In the genomic region with DNA sequence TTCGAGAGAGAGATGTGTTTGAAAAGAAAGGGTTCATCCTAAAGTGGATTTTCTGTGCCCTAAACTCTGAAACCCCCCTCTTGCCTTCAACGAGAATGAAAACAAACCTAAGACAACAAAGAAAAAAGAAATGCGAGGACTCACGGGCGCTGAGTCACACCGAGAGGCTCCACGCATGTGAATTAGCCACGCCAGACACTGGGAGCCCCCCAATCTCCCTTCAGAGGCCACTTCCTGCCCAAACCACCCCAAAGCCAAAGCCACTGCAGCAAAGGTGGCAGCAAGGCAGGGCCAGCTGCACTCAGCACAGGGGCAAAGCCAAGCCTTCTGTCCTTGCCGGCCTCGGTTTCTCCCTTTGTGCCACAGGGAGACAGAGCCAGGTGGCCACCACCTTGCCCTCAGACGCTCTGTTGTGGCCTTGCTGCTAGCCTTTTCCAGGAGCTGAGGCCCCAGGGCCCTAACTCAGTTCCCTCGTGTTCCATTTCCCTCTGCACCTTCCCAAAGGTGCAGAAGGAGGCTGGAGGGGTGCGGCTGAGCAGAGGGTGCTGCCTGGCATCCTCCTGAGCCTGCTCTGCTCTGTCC, we compare ENCODE assay signal across 1 cellular context.
TF ChIP-seq lines count a peak whose summit lies in the region.

No MANE protein-coding gene starts in this region.

TF ChIP-seq in GM12878, 131 proteins besides CTCF, POLR2A, EP300 and RAD21 (continued from another document):
- TF ChIP-seq SP1 (IDR thresholded peaks at IDR 0.05; ENCODE audit: low read depth, low read length) (peak; percentile 45), SIN3A (IDR thresholded peaks at IDR 0.05; ENCODE audit: low read depth, low read length) (0 out of 2 replicates have a peak, but pooled peaks have one; percentile 18), RELA (IDR thresholded peaks at IDR 0.05; ENCODE audit: borderline replicate concordance, partially characterized antibody) (no peak), TARDBP (IDR thresholded peaks at IDR 0.05; ENCODE audit: borderline replicate concordance) (no peak), CREB1 (IDR thresholded peaks at IDR 0.05; ENCODE audit: low read depth) (no peak), ZNF217 (IDR thresholded peaks at IDR 0.05) (no peak), BCL11A (IDR thresholded peaks at IDR 0.05; ENCODE audit: low read depth, low read length) (peak; percentile 47; the same call in 1 of the 2 replicates), RBBP5 (conservative IDR thresholded peaks at IDR 0.05) (no peak), JUND (IDR thresholded peaks at IDR 0.05; ENCODE audit: low read depth, low read length) (peak; percentile 76), GATAD2B (conservative IDR thresholded peaks at IDR 0.05; ENCODE audit: low read depth) (no peak), ESRRA (IDR thresholded peaks at IDR 0.05; ENCODE audit: low read length) (no peak), ZSCAN29 (IDR thresholded peaks at IDR 0.05) (no peak), RUNX3 (IDR thresholded peaks at IDR 0.05; ENCODE audit: low read length) (peak; percentile 72), MEF2A (IDR thresholded peaks at IDR 0.05; ENCODE audit: insufficient read depth, low read depth, low read length) (no peak), SMC3 (IDR thresholded peaks at IDR 0.05; ENCODE audit: borderline replicate concordance, low read length) (0 out of 2 replicates have a peak, but pooled peaks have one; percentile 3), HDAC2 (IDR thresholded peaks at IDR 0.05) (no peak), LARP7 (IDR thresholded peaks at IDR 0.05) (no peak), CHD1 (IDR thresholded peaks at IDR 0.05; ENCODE audit: low read depth, low read length) (no peak), STAT1 (conservative IDR thresholded peaks at IDR 0.05) (no peak)
- TF ChIP-seq, protein P1, sequence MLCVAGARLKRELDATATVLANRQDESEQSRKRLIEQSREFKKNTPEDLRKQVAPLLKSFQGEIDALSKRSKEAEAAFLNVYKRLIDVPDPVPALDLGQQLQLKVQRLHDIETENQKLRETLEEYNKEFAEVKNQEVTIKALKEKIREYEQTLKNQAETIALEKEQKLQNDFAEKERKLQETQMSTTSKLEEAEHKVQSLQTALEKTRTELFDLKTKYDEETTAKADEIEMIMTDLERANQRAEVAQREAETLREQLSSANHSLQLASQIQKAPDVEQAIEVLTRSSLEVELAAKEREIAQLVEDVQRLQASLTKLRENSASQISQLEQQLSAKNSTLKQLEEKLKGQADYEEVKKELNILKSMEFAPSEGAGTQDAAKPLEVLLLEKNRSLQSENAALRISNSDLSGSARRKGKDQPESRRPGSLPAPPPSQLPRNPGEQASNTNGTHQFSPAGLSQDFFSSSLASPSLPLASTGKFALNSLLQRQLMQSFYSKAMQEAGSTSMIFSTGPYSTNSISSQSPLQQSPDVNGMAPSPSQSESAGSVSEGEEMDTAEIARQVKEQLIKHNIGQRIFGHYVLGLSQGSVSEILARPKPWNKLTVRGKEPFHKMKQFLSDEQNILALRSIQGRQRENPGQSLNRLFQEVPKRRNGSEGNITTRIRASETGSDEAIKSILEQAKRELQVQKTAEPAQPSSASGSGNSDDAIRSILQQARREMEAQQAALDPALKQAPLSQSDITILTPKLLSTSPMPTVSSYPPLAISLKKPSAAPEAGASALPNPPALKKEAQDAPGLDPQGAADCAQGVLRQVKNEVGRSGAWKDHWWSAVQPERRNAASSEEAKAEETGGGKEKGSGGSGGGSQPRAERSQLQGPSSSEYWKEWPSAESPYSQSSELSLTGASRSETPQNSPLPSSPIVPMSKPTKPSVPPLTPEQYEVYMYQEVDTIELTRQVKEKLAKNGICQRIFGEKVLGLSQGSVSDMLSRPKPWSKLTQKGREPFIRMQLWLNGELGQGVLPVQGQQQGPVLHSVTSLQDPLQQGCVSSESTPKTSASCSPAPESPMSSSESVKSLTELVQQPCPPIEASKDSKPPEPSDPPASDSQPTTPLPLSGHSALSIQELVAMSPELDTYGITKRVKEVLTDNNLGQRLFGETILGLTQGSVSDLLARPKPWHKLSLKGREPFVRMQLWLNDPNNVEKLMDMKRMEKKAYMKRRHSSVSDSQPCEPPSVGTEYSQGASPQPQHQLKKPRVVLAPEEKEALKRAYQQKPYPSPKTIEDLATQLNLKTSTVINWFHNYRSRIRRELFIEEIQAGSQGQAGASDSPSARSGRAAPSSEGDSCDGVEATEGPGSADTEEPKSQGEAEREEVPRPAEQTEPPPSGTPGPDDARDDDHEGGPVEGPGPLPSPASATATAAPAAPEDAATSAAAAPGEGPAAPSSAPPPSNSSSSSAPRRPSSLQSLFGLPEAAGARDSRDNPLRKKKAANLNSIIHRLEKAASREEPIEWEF (IDR thresholded peaks at IDR 0.05; ENCODE audit: insufficient replicate concordance, low read depth, low read length): no peak
- TF ChIP-seq, protein P2, sequence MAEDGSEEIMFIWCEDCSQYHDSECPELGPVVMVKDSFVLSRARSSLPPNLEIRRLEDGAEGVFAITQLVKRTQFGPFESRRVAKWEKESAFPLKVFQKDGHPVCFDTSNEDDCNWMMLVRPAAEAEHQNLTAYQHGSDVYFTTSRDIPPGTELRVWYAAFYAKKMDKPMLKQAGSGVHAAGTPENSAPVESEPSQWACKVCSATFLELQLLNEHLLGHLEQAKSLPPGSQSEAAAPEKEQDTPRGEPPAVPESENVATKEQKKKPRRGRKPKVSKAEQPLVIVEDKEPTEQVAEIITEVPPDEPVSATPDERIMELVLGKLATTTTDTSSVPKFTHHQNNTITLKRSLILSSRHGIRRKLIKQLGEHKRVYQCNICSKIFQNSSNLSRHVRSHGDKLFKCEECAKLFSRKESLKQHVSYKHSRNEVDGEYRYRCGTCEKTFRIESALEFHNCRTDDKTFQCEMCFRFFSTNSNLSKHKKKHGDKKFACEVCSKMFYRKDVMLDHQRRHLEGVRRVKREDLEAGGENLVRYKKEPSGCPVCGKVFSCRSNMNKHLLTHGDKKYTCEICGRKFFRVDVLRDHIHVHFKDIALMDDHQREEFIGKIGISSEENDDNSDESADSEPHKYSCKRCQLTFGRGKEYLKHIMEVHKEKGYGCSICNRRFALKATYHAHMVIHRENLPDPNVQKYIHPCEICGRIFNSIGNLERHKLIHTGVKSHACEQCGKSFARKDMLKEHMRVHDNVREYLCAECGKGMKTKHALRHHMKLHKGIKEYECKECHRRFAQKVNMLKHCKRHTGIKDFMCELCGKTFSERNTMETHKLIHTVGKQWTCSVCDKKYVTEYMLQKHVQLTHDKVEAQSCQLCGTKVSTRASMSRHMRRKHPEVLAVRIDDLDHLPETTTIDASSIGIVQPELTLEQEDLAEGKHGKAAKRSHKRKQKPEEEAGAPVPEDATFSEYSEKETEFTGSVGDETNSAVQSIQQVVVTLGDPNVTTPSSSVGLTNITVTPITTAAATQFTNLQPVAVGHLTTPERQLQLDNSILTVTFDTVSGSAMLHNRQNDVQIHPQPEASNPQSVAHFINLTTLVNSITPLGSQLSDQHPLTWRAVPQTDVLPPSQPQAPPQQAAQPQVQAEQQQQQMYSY (CRISPR knock-in tag; IDR thresholded peaks at IDR 0.05): no peak
- TF ChIP-seq, protein P3, sequence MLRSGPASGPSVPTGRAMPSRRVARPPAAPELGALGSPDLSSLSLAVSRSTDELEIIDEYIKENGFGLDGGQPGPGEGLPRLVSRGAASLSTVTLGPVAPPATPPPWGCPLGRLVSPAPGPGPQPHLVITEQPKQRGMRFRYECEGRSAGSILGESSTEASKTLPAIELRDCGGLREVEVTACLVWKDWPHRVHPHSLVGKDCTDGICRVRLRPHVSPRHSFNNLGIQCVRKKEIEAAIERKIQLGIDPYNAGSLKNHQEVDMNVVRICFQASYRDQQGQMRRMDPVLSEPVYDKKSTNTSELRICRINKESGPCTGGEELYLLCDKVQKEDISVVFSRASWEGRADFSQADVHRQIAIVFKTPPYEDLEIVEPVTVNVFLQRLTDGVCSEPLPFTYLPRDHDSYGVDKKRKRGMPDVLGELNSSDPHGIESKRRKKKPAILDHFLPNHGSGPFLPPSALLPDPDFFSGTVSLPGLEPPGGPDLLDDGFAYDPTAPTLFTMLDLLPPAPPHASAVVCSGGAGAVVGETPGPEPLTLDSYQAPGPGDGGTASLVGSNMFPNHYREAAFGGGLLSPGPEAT (IDR thresholded peaks at IDR 0.05; ENCODE audit: low read depth): peak; percentile 53
TF ChIP-seq in GM12878: peak in this region for 31.
